Comparison of ENCODE assay signal across 14 cellular contexts in genomic region chrX:78839711-78840110, GRCh38.
DNase-seq lines count a peak whose midpoint lies in the region; ATAC-seq and TF ChIP-seq lines count a peak whose summit lies in the region.
"Had no signal": no experiment of that assay in that cellular context is flagged by ENCODE, and none has a peak within 500 bp of the region (broad histone marks: within the 10 kb centered on the region; RNA-seq: fewer than 3 reads in every experiment).

No MANE protein-coding gene starts in this region.

- H3K4me1 ChIP-seq in endodermal cell (ENCODE audit: control insufficient read depth, insufficient read depth, low read length) (peaks cover 5% of the 10 kb centered on the region), trophoblast cell (ENCODE audit: control insufficient read depth in 1 of 2, insufficient read depth in 2 of 2, low read length in 2 of 2) (peaks cover 0 to 2% of the 10 kb centered on the region in 2 experiments), tibial nerve (no peaks in the 10 kb centered on the region)
- H3K4me1 ChIP-seq: BLaER1 treated with 17β-estradiol and CSF1 and Interleukin-3, amounts not matched to agents 10 nM and 100 nM had no signal

- H3K4me3 ChIP-seq in endodermal cell (ENCODE audit: low read length) (no peak overlapping the region), trophoblast cell (ENCODE audit: low read depth, low read length) (no peak overlapping the region), tibial nerve (no peak overlapping the region)
- H3K4me3 ChIP-seq: BLaER1 treated with 17β-estradiol and CSF1 and Interleukin-3, amounts not matched to agents 10 nM and 100 nM; GM23338 had no signal

- no peak overlapping the region for H3K14ac ChIP-seq in trophoblast cell (ENCODE audit: low read length)

- no peaks in the 10 kb centered on the region for H3K27me3 ChIP-seq in endodermal cell (ENCODE audit: control insufficient read depth, insufficient read depth, low read length, poor library complexity, severe bottlenecking)
- H3K27me3 ChIP-seq in trophoblast cell (ENCODE audit: insufficient read depth, low read length), result no peaks in the 10 kb centered on the region
- peaks cover 0 to 11% of the 10 kb centered on the region in 2 donors for H3K27me3 ChIP-seq in tibial nerve

- no peak overlapping the region for H3K23ac ChIP-seq in trophoblast cell (ENCODE audit: low read length)

- H3K79me1 ChIP-seq in trophoblast cell (ENCODE audit: low read length), result no peaks in the 10 kb centered on the region

- H3K79me2 ChIP-seq in trophoblast cell (ENCODE audit: control insufficient read depth, insufficient read depth, low read length, poor library complexity), result no peaks in the 10 kb centered on the region

- H3K9me3 ChIP-seq in endodermal cell (ENCODE audit: control insufficient read depth, low read length) (no peaks in the 10 kb centered on the region), trophoblast cell (ENCODE audit: insufficient read depth, low read depth, low read length) (no peaks in the 10 kb centered on the region), tibial nerve (no peaks in the 10 kb centered on the region)
- H3K9me3 ChIP-seq: BLaER1 treated with 17β-estradiol and CSF1 and Interleukin-3, amounts not matched to agents 10 nM and 100 nM had no signal

- H2AK5ac ChIP-seq in trophoblast cell (ENCODE audit: low read length), result no peak overlapping the region

- no peak overlapping the region for H3K27ac ChIP-seq in endodermal cell (ENCODE audit: low read depth, low read length)
- no peak overlapping the region for H3K27ac ChIP-seq in trophoblast cell (ENCODE audit: low read depth, low read length)
- H3K27ac ChIP-seq in tibial nerve, result no peak overlapping the region
- H3K27ac ChIP-seq: BLaER1 treated with 17β-estradiol and CSF1 and Interleukin-3, amounts not matched to agents 10 nM and 100 nM had no signal

- peaks cover 32% of the 10 kb centered on the region for H3K27me3 Mint-ChIP-seq in endodermal cell (ENCODE audit: insufficient read depth)
- H3K27me3 Mint-ChIP-seq: B cell had no signal

- H4K8ac ChIP-seq in trophoblast cell (ENCODE audit: low read depth, low read length), result no peak overlapping the region

- DNase-seq in ELF-1 (ENCODE audit: low read depth, low spot score), result peak; percentile 22
- DNase-seq in M059J (ENCODE audit: low read depth), result peak; percentile 19
- DNase-seq in endodermal cell, result peak; percentile 50
- peak; percentile 21 to 53 for DNase-seq in trophoblast cell
- DNase-seq in tibial nerve (ENCODE audit: low spot score in 2 of 2), result no peak
- DNase-seq in NCI-H446 treated with DMSO at 0.1 percent for 48 hours (lab: John Stamatoyannopoulos, UW), result no peak
- DNase-seq: Calu3; CD8-positive, alpha-beta T cell; GDM1; HCEC 1CT had no signal

- H3K4me1 Mint-ChIP-seq in endodermal cell, result peaks cover 21% of the 10 kb centered on the region
- H3K4me1 Mint-ChIP-seq: B cell had no signal

- WGBS in endodermal cell (ENCODE audit: insufficient coverage in 1 of 2, insufficient read length in 1 of 2), 2 experiments, result 74% methylated on average over 2 of the region's 2 CpGs; no CpG with 5 or more reads in 1 of the 2 experiments
- WGBS in trophoblast cell (ENCODE audit: extremely low coverage, insufficient coverage, insufficient read length), result no CpG with 5 or more reads among the region's 2 CpGs
- 66 to 100% methylated on average over 2 of the region's 2 CpGs for WGBS in tibial nerve, 2 donors

- TF ChIP-seq POLR2A in tibial nerve (IDR thresholded peaks at IDR 0.05), result no peak

- no peak overlapping the region for H2BK5ac ChIP-seq in trophoblast cell (ENCODE audit: low read depth, low read length, poor library complexity)

- no peak overlapping the region for H2BK120ac ChIP-seq in trophoblast cell (ENCODE audit: insufficient read depth, low read length, poor library complexity)

- H3K18ac ChIP-seq in trophoblast cell (ENCODE audit: low read length), result no peak overlapping the region

- peaks cover 55% of the 10 kb centered on the region for H3K9me3 Mint-ChIP-seq in endodermal cell
- H3K9me3 Mint-ChIP-seq: CD8-positive, alpha-beta T cell; GM23338 had no signal

- no peak for TF ChIP-seq EP300 in tibial nerve (IDR thresholded peaks at IDR 0.05)

- H3K4me2 ChIP-seq in trophoblast cell (ENCODE audit: low read length), result no peak overlapping the region
- H3K4me2 ChIP-seq: BLaER1 treated with 17β-estradiol and CSF1 and Interleukin-3, amounts not matched to agents 10 nM and 100 nM; GM23338 had no signal

- no peak for ATAC-seq in HG03108 (IDR thresholded peaks at IDR 0.05; ENCODE audit: unreplicated experiment)
- ATAC-seq: CD8-positive, alpha-beta T cell; GM23338 had no signal

- no peak overlapping the region for H2BK12ac ChIP-seq in trophoblast cell (ENCODE audit: low read length)

- H4K12ac ChIP-seq in trophoblast cell (ENCODE audit: low read depth, low read length), result no peak overlapping the region

- H3K36me3 ChIP-seq in endodermal cell (ENCODE audit: control insufficient read depth, insufficient read depth, low read length) (no peaks in the 10 kb centered on the region), trophoblast cell (ENCODE audit: control insufficient read depth in 1 of 2, insufficient read depth in 2 of 2, low read length in 2 of 2) (no peaks in the 10 kb centered on the region), tibial nerve (no peaks in the 10 kb centered on the region)
- H3K36me3 ChIP-seq: BLaER1 treated with 17β-estradiol and CSF1 and Interleukin-3, amounts not matched to agents 10 nM and 100 nM had no signal

- no peak overlapping the region for H2AFZ ChIP-seq in trophoblast cell (ENCODE audit: insufficient read depth, low read length, poor library complexity)
- H2AFZ ChIP-seq: GM23338 had no signal

- peak overlapping the region; percentile 72 for H3K27ac Mint-ChIP-seq in endodermal cell
- H3K27ac Mint-ChIP-seq: B cell; CD8-positive, alpha-beta T cell had no signal

- TF ChIP-seq CTCF in endodermal cell (conservative IDR thresholded peaks at IDR 0.05) (no peak), tibial nerve (IDR thresholded peaks at IDR 0.05) (no peak)

- H4K91ac ChIP-seq in trophoblast cell (ENCODE audit: low read depth, low read length), result no peak overlapping the region

- H3K4ac ChIP-seq in trophoblast cell (ENCODE audit: low read depth, low read length), result no peak overlapping the region

- no peaks in the 10 kb centered on the region for H3K36me3 Mint-ChIP-seq in endodermal cell (ENCODE audit: low read depth)
- H3K36me3 Mint-ChIP-seq: CD8-positive, alpha-beta T cell had no signal

- H3K4me3 Mint-ChIP-seq in endodermal cell, result no peak overlapping the region
- H3K4me3 Mint-ChIP-seq: B cell; CD8-positive, alpha-beta T cell; GM23338 had no signal

- H3K9ac ChIP-seq in endodermal cell (ENCODE audit: extremely low read depth, low read length, poor library complexity, severe bottlenecking) (no peak overlapping the region), trophoblast cell (ENCODE audit: low read length) (no peak overlapping the region)
- H3K9ac ChIP-seq: BLaER1 treated with 17β-estradiol and CSF1 and Interleukin-3, amounts not matched to agents 10 nM and 100 nM had no signal

Comparison
In these comparisons a context has a peak if more than half of its experiments do, and no peak if none do; other contexts are left out.
1. DNase-seq: peak in ELF-1 (single experiment), M059J (single experiment), endodermal cell (single experiment) and trophoblast cell (2 of 2); none in tibial nerve (0 of 2) and NCI-H446 treated with DMSO at 0.1 percent for 48 hours (single experiment).